In the genomic region with DNA sequence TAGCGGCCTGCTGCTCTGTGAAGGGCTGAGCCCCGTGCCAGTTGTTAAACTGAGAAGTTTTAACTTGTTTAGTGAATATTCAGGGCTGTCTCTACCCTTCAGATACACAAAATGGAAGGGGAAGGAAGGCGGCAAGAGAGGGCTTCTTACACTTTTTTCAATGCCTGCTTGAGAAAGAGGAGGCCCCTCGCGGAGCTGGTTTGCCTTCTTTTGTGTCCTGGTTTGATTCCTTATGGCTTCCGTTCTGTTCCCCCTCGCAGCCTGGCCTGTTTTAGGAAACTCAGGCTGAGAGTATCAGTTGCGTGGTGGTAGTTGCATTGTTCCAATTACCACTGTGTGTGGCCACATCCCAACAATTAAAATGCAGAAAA, we compare ENCODE assay signal across 8 cellular contexts. TPM values are rescaled to one million over a fixed set of nuclear protein-coding genes. Genes with fewer than 3 reads are reported as not detected.
A peak's percentile ranks its signal among the peaks of the same experiment; 100 is the strongest.
DNase-seq lines count a peak whose midpoint lies in the region; ATAC-seq and TF ChIP-seq lines count a peak whose summit lies in the region.

No MANE protein-coding gene starts in this region.

- DNase-seq in NCI-H2227 (lab: John Stamatoyannopoulos, UW; ENCODE audit: unreplicated experiment): peak; percentile 22
- no peak for DNase-seq in NCI-H2227 treated with DMSO at 0.1 percent for 48 hours (lab: John Stamatoyannopoulos, UW)
- DNase-seq in activated B cell treated with CpG ODN at 0.5 μM for 24 hours: no peak
- DNase-seq in right cardiac atrium: no peak
- DNase-seq in effector CD4-positive, alpha-beta T cell: no peak
- DNase-seq in NCI-H1092 (lab: John Stamatoyannopoulos, UW): no peak

- H3K4me3 Mint-ChIP-seq in activated B cell treated with CpG ODN at 0.5 μM for 24 hours: peak overlapping the region; percentile 90

- H3K9ac ChIP-seq in skeletal muscle satellite cell (ENCODE audit: low read depth, low read length): peak overlapping the region; percentile 98

- no peaks in the 10 kb centered on the region for H3K9me3 ChIP-seq in right cardiac atrium (ENCODE audit: control insufficient read depth, low read length)
- H3K9me3 ChIP-seq in skeletal muscle satellite cell (replicated peaks; ENCODE audit: low read length): no peaks in the 10 kb centered on the region

- no peaks in the 10 kb centered on the region for H3K27me3 ChIP-seq in right cardiac atrium (ENCODE audit: control insufficient read depth, insufficient read depth)
- no peaks in the 10 kb centered on the region for H3K27me3 ChIP-seq in skeletal muscle satellite cell (ENCODE audit: control insufficient read depth, insufficient read depth, low read length)

- peaks cover 2% of the 10 kb centered on the region for H3K4me1 ChIP-seq in right cardiac atrium (ENCODE audit: control insufficient read depth, insufficient read depth, low read length)
- peaks cover 15% of the 10 kb centered on the region for H3K4me1 ChIP-seq in skeletal muscle satellite cell (ENCODE audit: control insufficient read depth, insufficient read depth, low read length)

- peaks cover 37% of the 10 kb centered on the region for H3K4me1 Mint-ChIP-seq in activated B cell treated with CpG ODN at 0.5 μM for 24 hours

- CTCF ChIA-PET in activated B cell treated with CpG ODN at 0.5 μM for 24 hours (lab: Charles Lee): interaction anchor here (7.8 kb wide), 1 partner anchor 13 kb away, joined by 134 read pairs; the partner anchor contains the start of gene KDM3B

- H3K9me3 Mint-ChIP-seq in activated B cell treated with CpG ODN at 0.5 μM for 24 hours: no peaks in the 10 kb centered on the region

- H3K27ac ChIP-seq in right cardiac atrium (ENCODE audit: low read length): peak overlapping the region; percentile 53

- H3K4me2 ChIP-seq in skeletal muscle satellite cell (ENCODE audit: low read length): peak overlapping the region; percentile 98

- POLR2A ChIA-PET in activated B cell treated with CpG ODN at 0.5 μM for 24 hours (lab: Charles Lee): interaction anchor here (1.0 to 13.1 kb wide), 4 partner anchors 12 to 1064 kb away, joined by 3 to 322 read pairs (median 6); partner anchors contain the start of genes HNRNPA0 and KDM3B

- H3K4me3 ChIP-seq in right cardiac atrium (ENCODE audit: low read length): peak overlapping the region; percentile 96
- H3K4me3 ChIP-seq in skeletal muscle satellite cell (ENCODE audit: low read length): peak overlapping the region; percentile 91

- H3K36me3 Mint-ChIP-seq in activated B cell treated with CpG ODN at 0.5 μM for 24 hours (ENCODE audit: low read depth): peaks cover 29% of the 10 kb centered on the region

- no peaks in the 10 kb centered on the region for H3K27me3 Mint-ChIP-seq in activated B cell treated with CpG ODN at 0.5 μM for 24 hours

- intact Hi-C loops in activated B cell treated with CpG ODN at 0.5 μM for 24 hours (cut with micrococcal nuclease): loop anchor here (2.0 to 10.0 kb wide), 3 partner anchors 454 to 858 kb away; partner anchors contain the start of genes HNRNPA0, PKD2L2 and SIL1
- intact Hi-C loops in right cardiac atrium (cut with DNase I): no loop called here

- WGBS in right cardiac atrium: 6% methylated on average over 8 of the region's 8 CpGs

- H3K27ac Mint-ChIP-seq in activated B cell treated with CpG ODN at 0.5 μM for 24 hours: peak overlapping the region; percentile 94

- ATAC-seq in activated B cell treated with CpG ODN at 0.5 μM for 24 hours (ENCODE audit: low read depth) (no peak), right cardiac atrium (no peak), HG03159 (IDR thresholded peaks at IDR 0.05; ENCODE audit: unreplicated experiment) (no peak)

- H3K36me3 ChIP-seq in skeletal muscle satellite cell (ENCODE audit: insufficient read depth, low read length): peaks cover 25% of the 10 kb centered on the region

- TF ChIP-seq CTCF in activated B cell treated with CpG ODN at 0.5 μM for 24 hours (IDR thresholded peaks at IDR 0.05): no peak

RNA-seq across cellular contexts. Expression of gene FAM53C, which starts 1.0 kb away (rescaled TPM):
- total RNA-seq in activated B cell treated with CpG ODN at 0.5 μM for 24 hours (23.5 and 24.9 TPM in 2 replicates), right cardiac atrium (10 to 100 TPM; 20.2 to 25.0 (median 22.8) TPM)
- 16.9 TPM for polyA plus RNA-seq in right cardiac atrium
- 22.7 and 26.6 TPM in 2 replicates for total RNA-seq in skeletal muscle satellite cell (2012; rRNA removed)

RNA-seq across cellular contexts. Expression of gene CDC25C, which starts 7.5 kb away (rescaled TPM):
- total RNA-seq in activated B cell treated with CpG ODN at 0.5 μM for 24 hours: 0.42 TPM in 1 of 2 replicates, not detected in the other
- total RNA-seq in right cardiac atrium: under 1 TPM in 2 of 4 donors, not detected in 2; 0.26 to 0.29 TPM
- not detected for polyA plus RNA-seq in right cardiac atrium
- total RNA-seq in skeletal muscle satellite cell (2012; rRNA removed): 3.7 and 5.6 TPM in 2 replicates

RNA-seq across cellular contexts. Expression of gene KDM3B, which starts 13.4 kb away (rescaled TPM):
- total RNA-seq in activated B cell treated with CpG ODN at 0.5 μM for 24 hours: 85.5 and 94.0 TPM in 2 replicates
- total RNA-seq in right cardiac atrium: 10 to 100 TPM; 44.9 to 56.3 (median 47.5) TPM
- 22.8 TPM for polyA plus RNA-seq in right cardiac atrium
- total RNA-seq in skeletal muscle satellite cell (2012; rRNA removed): 29.2 and 29.9 TPM in 2 replicates
